29 cellular contexts compared by ENCODE assay signal in genomic region chr10:115802911-115803310, GRCh38.
"Had no signal": no experiment of that assay in that cellular context is flagged by ENCODE, and none has a peak within 500 bp of the region (broad histone marks: within the 10 kb centered on the region; RNA-seq: fewer than 3 reads in every experiment).

No MANE protein-coding gene starts in this region.

- H3K4me1 Mint-ChIP-seq: activated CD4-positive, alpha-beta T cell treated with anti-CD3 and anti-CD28 coated beads for 36 hours; activated CD4-positive, alpha-beta T cell treated with anti-CD3 and anti-CD28 coated beads, Interleukin-2, amount 10 ng/mL, durations not matched to agents 24 days and 14 days; activated naive CD4-positive, alpha-beta T cell treated with anti-CD3 and anti-CD28 coated beads, Interleukin-2, amount 10 ng/mL, durations not matched to agents 7 days and 5 days; activated naive CD8-positive, alpha-beta T cell treated with anti-CD3 and anti-CD28 coated beads, Interleukin-2, amount 10 ng/mL, durations not matched to agents 7 days and 5 days had no signal

- H3K36me3 Mint-ChIP-seq: activated CD4-positive, alpha-beta memory T cell treated with anti-CD3 and anti-CD28 coated beads for 36 hours; activated naive CD4-positive, alpha-beta T cell treated with anti-CD3 and anti-CD28 coated beads, Interleukin-2, amount 10 ng/mL, durations not matched to agents 7 days and 5 days; activated naive CD4-positive, alpha-beta T cell treated with anti-CD3 and anti-CD28 coated beads, Interleukin-2, amount 50 U/mL, for 72 hours; activated naive CD8-positive, alpha-beta T cell treated with anti-CD3 and anti-CD28 coated beads, Interleukin-2, amount 10 ng/mL, durations not matched to agents 7 days and 5 days; brain had no signal

- H3K9me3 Mint-ChIP-seq: activated CD4-positive, alpha-beta T cell treated with anti-CD3 and anti-CD28 coated beads, Interleukin-2, amount 10 ng/mL, durations not matched to agents 24 days and 14 days; activated naive CD8-positive, alpha-beta T cell treated with anti-CD3 and anti-CD28 coated beads, Interleukin-2, amount 10 ng/mL, durations not matched to agents 7 days and 5 days; activated T-cell treated with anti-CD3 and anti-CD28 coated beads, Interleukin-2, amount 50 U/mL, for 24 hours had no signal

- H3K27me3 ChIP-seq: ascending aorta, breast epithelium, cardiac muscle cell, colonic mucosa, esophagus squamous epithelium, gastroesophageal sphincter, heart right ventricle had no signal

- H3K9me3 ChIP-seq: ascending aorta, breast epithelium, colonic mucosa, esophagus squamous epithelium had no signal

- DNase-seq: activated CD4-positive, alpha-beta memory T cell treated with anti-CD3 and anti-CD28 coated beads for 36 hours; activated CD4-positive, alpha-beta T cell treated with anti-CD3 and anti-CD28 coated beads for 36 hours; activated CD4-positive, alpha-beta T cell treated with anti-CD3 and anti-CD28 coated beads, Interleukin-2, amount 10 ng/mL, durations not matched to agents 24 days and 14 days; activated CD4-positive, CD25-positive, alpha-beta regulatory T cell; activated CD4-positive, CD25-positive, alpha-beta regulatory T cell treated with anti-CD3 and anti-CD28 coated beads, Interleukin-2, amount 50 U/mL, for 72 hours; activated CD8-positive, alpha-beta memory T cell treated with anti-CD3 and anti-CD28 coated beads, Interleukin-2, amount 50 U/mL, for 48 hours; activated gamma-delta T cell; activated naive CD4-positive, alpha-beta T cell; activated naive CD4-positive, alpha-beta T cell treated with anti-CD3 and anti-CD28 coated beads, Interleukin-2, amount 10 ng/mL, durations not matched to agents 7 days and 5 days; activated naive CD8-positive, alpha-beta T cell treated with anti-CD3 and anti-CD28 coated beads, Interleukin-2, amount 10 ng/mL, durations not matched to agents 7 days and 5 days; activated T-cell treated with anti-CD3 and anti-CD28 coated beads for 4 hours; activated T-cell treated with anti-CD3 and anti-CD28 coated beads, Interleukin-2, amount 50 U/mL, for 24 hours; activated T-cell treated with anti-CD3 and anti-CD28 coated beads, Interleukin-2, amount 50 U/mL, for 72 hours; central memory CD4-positive, alpha-beta T cell; cerebellar nuclear complex; colonic mucosa; effector CD8-positive, alpha-beta T cell; esophagus squamous epithelium; foreskin melanocyte; heart right ventricle; T-helper 2 cell had no signal

- H3K4me3 Mint-ChIP-seq: activated CD4-positive, alpha-beta memory T cell treated with anti-CD3 and anti-CD28 coated beads for 36 hours; activated CD4-positive, alpha-beta T cell treated with anti-CD3 and anti-CD28 coated beads for 36 hours; activated CD4-positive, alpha-beta T cell treated with anti-CD3 and anti-CD28 coated beads, Interleukin-2, amount 10 ng/mL, durations not matched to agents 24 days and 14 days; activated naive CD4-positive, alpha-beta T cell treated with anti-CD3 and anti-CD28 coated beads, Interleukin-2, amount 10 ng/mL, durations not matched to agents 7 days and 5 days; activated naive CD8-positive, alpha-beta T cell treated with anti-CD3 and anti-CD28 coated beads, Interleukin-2, amount 10 ng/mL, durations not matched to agents 7 days and 5 days; activated T-cell treated with anti-CD3 and anti-CD28 coated beads, Interleukin-2, amount 50 U/mL, for 24 hours; activated T-cell treated with anti-CD3 and anti-CD28 coated beads, Interleukin-2, amount 50 U/mL, for 72 hours; brain had no signal

- FAIRE-seq: endothelial cell of umbilical vein had no signal

- ATAC-seq: activated CD4-positive, alpha-beta T cell treated with anti-CD3 and anti-CD28 coated beads for 36 hours; activated naive CD4-positive, alpha-beta T cell treated with anti-CD3 and anti-CD28 coated beads, Interleukin-2, amount 50 U/mL, for 72 hours; activated T-cell treated with anti-CD3 and anti-CD28 coated beads, Interleukin-2, amount 50 U/mL, for 72 hours; gastroesophageal sphincter; heart right ventricle had no signal

- H3K36me3 ChIP-seq: ascending aorta, breast epithelium, cardiac muscle cell, colonic mucosa, esophagus squamous epithelium, gastroesophageal sphincter, heart right ventricle had no signal

- H3K4me1 ChIP-seq: breast epithelium, colonic mucosa, esophagus squamous epithelium, gastroesophageal sphincter, heart right ventricle had no signal

- H3K27me3 Mint-ChIP-seq: activated CD4-positive, alpha-beta memory T cell treated with anti-CD3 and anti-CD28 coated beads for 36 hours; activated CD4-positive, alpha-beta T cell treated with anti-CD3 and anti-CD28 coated beads, Interleukin-2, amount 10 ng/mL, durations not matched to agents 24 days and 14 days; activated naive CD4-positive, alpha-beta T cell treated with anti-CD3 and anti-CD28 coated beads, Interleukin-2, amount 10 ng/mL, durations not matched to agents 7 days and 5 days; activated naive CD8-positive, alpha-beta T cell treated with anti-CD3 and anti-CD28 coated beads, Interleukin-2, amount 10 ng/mL, durations not matched to agents 7 days and 5 days; activated T-cell treated with anti-CD3 and anti-CD28 coated beads, Interleukin-2, amount 50 U/mL, for 24 hours had no signal

- H3K4me3 ChIP-seq: ascending aorta, breast epithelium, cardiac muscle cell, colonic mucosa, esophagus squamous epithelium, gastroesophageal sphincter, heart right ventricle had no signal

- H3K27ac ChIP-seq: ascending aorta, breast epithelium, cardiac muscle cell, colonic mucosa, epithelial cell of prostate, esophagus squamous epithelium, gastroesophageal sphincter, heart right ventricle had no signal

- H3K27ac Mint-ChIP-seq: activated CD4-positive, alpha-beta memory T cell treated with anti-CD3 and anti-CD28 coated beads for 36 hours; activated CD4-positive, alpha-beta T cell treated with anti-CD3 and anti-CD28 coated beads for 36 hours; activated CD4-positive, alpha-beta T cell treated with anti-CD3 and anti-CD28 coated beads, Interleukin-2, amount 10 ng/mL, durations not matched to agents 24 days and 14 days; activated naive CD4-positive, alpha-beta T cell treated with anti-CD3 and anti-CD28 coated beads, Interleukin-2, amount 10 ng/mL, durations not matched to agents 7 days and 5 days; activated naive CD4-positive, alpha-beta T cell treated with anti-CD3 and anti-CD28 coated beads, Interleukin-2, amount 50 U/mL, for 72 hours; activated naive CD8-positive, alpha-beta T cell treated with anti-CD3 and anti-CD28 coated beads, Interleukin-2, amount 10 ng/mL, durations not matched to agents 7 days and 5 days; activated T-cell treated with anti-CD3 and anti-CD28 coated beads, Interleukin-2, amount 50 U/mL, for 24 hours; activated T-cell treated with anti-CD3 and anti-CD28 coated beads, Interleukin-2, amount 50 U/mL, for 72 hours; brain had no signal
